1 cellular context compared by ENCODE assay signal in the genomic region with DNA sequence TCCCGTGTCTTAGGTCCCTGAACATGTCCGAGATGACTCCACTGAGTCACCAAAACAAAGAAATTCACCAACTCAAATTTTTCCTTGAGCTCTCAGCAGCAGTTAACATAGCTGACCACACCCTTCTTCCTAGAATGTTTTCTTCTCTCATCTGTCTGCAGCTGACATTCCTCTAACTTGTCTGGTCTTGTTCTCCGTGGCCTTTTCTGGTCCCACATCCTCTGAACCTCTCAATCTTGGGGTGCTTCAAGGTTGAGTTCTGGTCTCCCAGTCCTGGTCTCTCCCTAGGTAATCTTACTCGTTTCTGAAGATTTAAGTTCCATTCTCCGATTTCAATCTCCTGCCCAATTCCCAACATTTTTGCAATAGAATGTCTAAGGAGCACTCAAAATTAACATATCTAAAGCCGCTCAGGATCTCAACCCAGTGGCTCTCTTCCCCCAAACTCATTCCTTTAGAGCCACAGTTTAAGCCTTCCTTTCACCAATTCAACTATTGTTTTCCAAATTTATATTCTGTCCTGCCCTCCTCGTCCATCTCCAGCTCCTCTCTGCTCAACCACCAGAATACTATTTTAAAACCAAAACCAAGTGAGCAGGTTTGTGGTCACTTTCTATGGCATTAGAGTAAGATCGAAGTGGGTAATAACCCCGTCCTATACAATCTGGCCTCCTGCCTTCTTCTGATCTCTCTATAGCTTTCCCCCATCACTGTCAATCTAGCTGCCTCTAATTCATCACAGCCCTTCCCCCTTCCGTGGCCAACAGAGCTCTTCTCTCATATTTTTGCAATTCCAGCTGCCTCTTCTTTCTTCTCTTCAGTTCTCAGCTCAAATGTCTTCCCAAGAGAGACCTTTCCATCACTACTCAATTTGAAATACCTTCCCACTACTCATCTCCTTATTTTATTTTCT.
TF ChIP-seq lines count a peak whose summit lies in the region.

No MANE protein-coding gene starts in this region.

TF ChIP-seq in H1, 55 proteins besides CTCF, POLR2A, EP300 and RAD21:
- TF ChIP-seq SP1 (IDR thresholded peaks at IDR 0.05; ENCODE audit: low read depth, low read length) (peak; percentile 63; the same call in 1 of the 2 replicates), KDM4A (IDR thresholded peaks at IDR 0.05; ENCODE audit: low read depth, low read length, severe bottlenecking) (peak; percentile 25), TEAD4 (IDR thresholded peaks at IDR 0.05; ENCODE audit: low read depth, low read length) (peak; percentile 57), TAF7 (optimal IDR thresholded peaks at IDR 0.05; ENCODE audit: borderline replicate concordance, low read depth, low read length) (peak; percentile 39), CBX5 (IDR thresholded peaks at IDR 0.05; ENCODE audit: low read depth, low read length) (no peak), BCL11A (IDR thresholded peaks at IDR 0.05; ENCODE audit: low read depth in 2 of 2, low read length in 2 of 2) (no peak), SIN3A (conservative IDR thresholded peaks at IDR 0.05 in 1 of 2, IDR thresholded peaks at IDR 0.05 in 1 of 2; ENCODE audit: low read depth in 1 of 2, low read length in 2 of 2) (0 out of 4 replicates have a peak, but pooled peaks of 1 of the 2 experiments have one; percentile 26), TBP (IDR thresholded peaks at IDR 0.05; ENCODE audit: low read depth, low read length) (peak; percentile 43; the same call in 1 of the 2 replicates), NANOG (IDR thresholded peaks at IDR 0.05; ENCODE audit: insufficient read depth, low read depth, low read length, poor library complexity, severe bottlenecking) (peak; percentile 52), ASH2L (IDR thresholded peaks at IDR 0.05; ENCODE audit: low read length) (peak; percentile 79), HDAC2 (IDR thresholded peaks at IDR 0.05; ENCODE audit: borderline replicate concordance in 1 of 2, low read depth in 2 of 2, low read length in 2 of 2) (peak; percentile 86 to 90; a peak in 2 of 4 replicates), TAF1 (IDR thresholded peaks at IDR 0.05; ENCODE audit: low read depth, low read length) (peak; percentile 51; the same call in 1 of the 2 replicates), POU5F1 (IDR thresholded peaks at IDR 0.05; ENCODE audit: low read depth, low read length) (peak; percentile 34; the same call in 1 of the 2 replicates), CHD2 (IDR thresholded peaks at IDR 0.05; ENCODE audit: low read length) (peak; percentile 18; the same call in 1 of the 2 replicates), EGR1 (IDR thresholded peaks at IDR 0.05; ENCODE audit: borderline replicate concordance, low read depth, low read length) (0 out of 2 replicates have a peak, but pooled peaks have one; percentile 23), GABPA (IDR thresholded peaks at IDR 0.05; ENCODE audit: borderline replicate concordance, insufficient read depth, low read length) (no peak), CREB1 (IDR thresholded peaks at IDR 0.05) (no peak)
- TF ChIP-seq, protein P1, sequence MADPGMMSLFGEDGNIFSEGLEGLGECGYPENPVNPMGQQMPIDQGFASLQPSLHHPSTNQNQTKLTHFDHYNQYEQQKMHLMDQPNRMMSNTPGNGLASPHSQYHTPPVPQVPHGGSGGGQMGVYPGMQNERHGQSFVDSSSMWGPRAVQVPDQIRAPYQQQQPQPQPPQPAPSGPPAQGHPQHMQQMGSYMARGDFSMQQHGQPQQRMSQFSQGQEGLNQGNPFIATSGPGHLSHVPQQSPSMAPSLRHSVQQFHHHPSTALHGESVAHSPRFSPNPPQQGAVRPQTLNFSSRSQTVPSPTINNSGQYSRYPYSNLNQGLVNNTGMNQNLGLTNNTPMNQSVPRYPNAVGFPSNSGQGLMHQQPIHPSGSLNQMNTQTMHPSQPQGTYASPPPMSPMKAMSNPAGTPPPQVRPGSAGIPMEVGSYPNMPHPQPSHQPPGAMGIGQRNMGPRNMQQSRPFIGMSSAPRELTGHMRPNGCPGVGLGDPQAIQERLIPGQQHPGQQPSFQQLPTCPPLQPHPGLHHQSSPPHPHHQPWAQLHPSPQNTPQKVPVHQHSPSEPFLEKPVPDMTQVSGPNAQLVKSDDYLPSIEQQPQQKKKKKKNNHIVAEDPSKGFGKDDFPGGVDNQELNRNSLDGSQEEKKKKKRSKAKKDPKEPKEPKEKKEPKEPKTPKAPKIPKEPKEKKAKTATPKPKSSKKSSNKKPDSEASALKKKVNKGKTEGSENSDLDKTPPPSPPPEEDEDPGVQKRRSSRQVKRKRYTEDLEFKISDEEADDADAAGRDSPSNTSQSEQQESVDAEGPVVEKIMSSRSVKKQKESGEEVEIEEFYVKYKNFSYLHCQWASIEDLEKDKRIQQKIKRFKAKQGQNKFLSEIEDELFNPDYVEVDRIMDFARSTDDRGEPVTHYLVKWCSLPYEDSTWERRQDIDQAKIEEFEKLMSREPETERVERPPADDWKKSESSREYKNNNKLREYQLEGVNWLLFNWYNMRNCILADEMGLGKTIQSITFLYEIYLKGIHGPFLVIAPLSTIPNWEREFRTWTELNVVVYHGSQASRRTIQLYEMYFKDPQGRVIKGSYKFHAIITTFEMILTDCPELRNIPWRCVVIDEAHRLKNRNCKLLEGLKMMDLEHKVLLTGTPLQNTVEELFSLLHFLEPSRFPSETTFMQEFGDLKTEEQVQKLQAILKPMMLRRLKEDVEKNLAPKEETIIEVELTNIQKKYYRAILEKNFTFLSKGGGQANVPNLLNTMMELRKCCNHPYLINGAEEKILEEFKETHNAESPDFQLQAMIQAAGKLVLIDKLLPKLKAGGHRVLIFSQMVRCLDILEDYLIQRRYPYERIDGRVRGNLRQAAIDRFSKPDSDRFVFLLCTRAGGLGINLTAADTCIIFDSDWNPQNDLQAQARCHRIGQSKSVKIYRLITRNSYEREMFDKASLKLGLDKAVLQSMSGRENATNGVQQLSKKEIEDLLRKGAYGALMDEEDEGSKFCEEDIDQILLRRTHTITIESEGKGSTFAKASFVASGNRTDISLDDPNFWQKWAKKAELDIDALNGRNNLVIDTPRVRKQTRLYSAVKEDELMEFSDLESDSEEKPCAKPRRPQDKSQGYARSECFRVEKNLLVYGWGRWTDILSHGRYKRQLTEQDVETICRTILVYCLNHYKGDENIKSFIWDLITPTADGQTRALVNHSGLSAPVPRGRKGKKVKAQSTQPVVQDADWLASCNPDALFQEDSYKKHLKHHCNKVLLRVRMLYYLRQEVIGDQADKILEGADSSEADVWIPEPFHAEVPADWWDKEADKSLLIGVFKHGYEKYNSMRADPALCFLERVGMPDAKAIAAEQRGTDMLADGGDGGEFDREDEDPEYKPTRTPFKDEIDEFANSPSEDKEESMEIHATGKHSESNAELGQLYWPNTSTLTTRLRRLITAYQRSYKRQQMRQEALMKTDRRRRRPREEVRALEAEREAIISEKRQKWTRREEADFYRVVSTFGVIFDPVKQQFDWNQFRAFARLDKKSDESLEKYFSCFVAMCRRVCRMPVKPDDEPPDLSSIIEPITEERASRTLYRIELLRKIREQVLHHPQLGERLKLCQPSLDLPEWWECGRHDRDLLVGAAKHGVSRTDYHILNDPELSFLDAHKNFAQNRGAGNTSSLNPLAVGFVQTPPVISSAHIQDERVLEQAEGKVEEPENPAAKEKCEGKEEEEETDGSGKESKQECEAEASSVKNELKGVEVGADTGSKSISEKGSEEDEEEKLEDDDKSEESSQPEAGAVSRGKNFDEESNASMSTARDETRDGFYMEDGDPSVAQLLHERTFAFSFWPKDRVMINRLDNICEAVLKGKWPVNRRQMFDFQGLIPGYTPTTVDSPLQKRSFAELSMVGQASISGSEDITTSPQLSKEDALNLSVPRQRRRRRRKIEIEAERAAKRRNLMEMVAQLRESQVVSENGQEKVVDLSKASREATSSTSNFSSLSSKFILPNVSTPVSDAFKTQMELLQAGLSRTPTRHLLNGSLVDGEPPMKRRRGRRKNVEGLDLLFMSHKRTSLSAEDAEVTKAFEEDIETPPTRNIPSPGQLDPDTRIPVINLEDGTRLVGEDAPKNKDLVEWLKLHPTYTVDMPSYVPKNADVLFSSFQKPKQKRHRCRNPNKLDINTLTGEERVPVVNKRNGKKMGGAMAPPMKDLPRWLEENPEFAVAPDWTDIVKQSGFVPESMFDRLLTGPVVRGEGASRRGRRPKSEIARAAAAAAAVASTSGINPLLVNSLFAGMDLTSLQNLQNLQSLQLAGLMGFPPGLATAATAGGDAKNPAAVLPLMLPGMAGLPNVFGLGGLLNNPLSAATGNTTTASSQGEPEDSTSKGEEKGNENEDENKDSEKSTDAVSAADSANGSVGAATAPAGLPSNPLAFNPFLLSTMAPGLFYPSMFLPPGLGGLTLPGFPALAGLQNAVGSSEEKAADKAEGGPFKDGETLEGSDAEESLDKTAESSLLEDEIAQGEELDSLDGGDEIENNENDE (IDR thresholded peaks at IDR 0.05; ENCODE audit: insufficient replicate concordance, low read length) = peak; percentile 81
